In genomic region chr2:239339726-239340654, GRCh38 we compare ENCODE assay signal across 13 cellular contexts.
DNase-seq lines count a peak whose midpoint lies in the region; FAIRE-seq and TF ChIP-seq lines count a peak whose summit lies in the region.
"Had no signal": no experiment of that assay in that cellular context is flagged by ENCODE, and none has a peak within 500 bp of the region (broad histone marks: within the 10 kb centered on the region; RNA-seq: fewer than 3 reads in every experiment).

No MANE protein-coding gene starts in this region.

- no peak for FAIRE-seq in urothelium cell line (lab: Jason Lieb, UNC)

- intact Hi-C loops in CD14-positive monocyte (cut with micrococcal nuclease) = no loop called here
- intact Hi-C loops in esophagus muscularis mucosa (cut with DNase I) = no loop called here
- intact Hi-C loops in esophagus squamous epithelium (cut with DNase I) = no loop called here

- H2AFZ ChIP-seq in Loucy (ENCODE audit: low read length) = no peak overlapping the region

- no peaks in the 10 kb centered on the region for H4K20me1 ChIP-seq in Loucy (ENCODE audit: insufficient read depth, low read length, poor library complexity, severe bottlenecking)

- H3K4me1 Mint-ChIP-seq in CD14-positive monocyte = peaks cover 34% of the 10 kb centered on the region

- DNase-seq in CD14-positive monocyte (ENCODE audit: low spot score) (no peak), GM19240 (ENCODE audit: insufficient read length, low spot score) (peak; percentile 29), esophagus muscularis mucosa (ENCODE audit: extremely low spot score) (peak; percentile 89), esophagus squamous epithelium (lab: John Stamatoyannopoulos, UW) (no peak), iPS-NIHi7 (ENCODE audit: extremely low spot score) (no peak), urothelium cell line (ENCODE audit: low spot score) (no peak), NCI-H2196 (lab: John Stamatoyannopoulos, UW; ENCODE audit: unreplicated experiment) (no peak)
- DNase-seq: left ventricle myocardium inferior, NCI-H226, right lobe of liver had no signal

- no peak overlapping the region for H3K9ac ChIP-seq in Loucy (ENCODE audit: low read depth, low read length, poor library complexity, severe bottlenecking)

- H3K36me3 ChIP-seq in Loucy (ENCODE audit: insufficient read depth, low read length) = no peaks in the 10 kb centered on the region
- H3K36me3 ChIP-seq in esophagus muscularis mucosa = peaks cover 0 to 10% (median 0%) of the 10 kb centered on the region in 4 donors
- H3K36me3 ChIP-seq in esophagus squamous epithelium = peaks cover 0 to 5% (median 0%) of the 10 kb centered on the region in 3 donors
- H3K36me3 ChIP-seq: left ventricle myocardium inferior, right lobe of liver had no signal

- H3K4me1 ChIP-seq in Loucy (ENCODE audit: insufficient read depth, low read length, poor library complexity, severe bottlenecking) (peaks cover 24% of the 10 kb centered on the region), esophagus muscularis mucosa (peaks cover 31 to 82% (median 60%) of the 10 kb centered on the region in 4 donors), esophagus squamous epithelium (peaks cover 10 to 30% (median 17%) of the 10 kb centered on the region in 3 donors)

- H3K9me3 ChIP-seq in Loucy (ENCODE audit: insufficient read depth, low read depth, low read length) = no peaks in the 10 kb centered on the region
- H3K9me3 ChIP-seq in esophagus muscularis mucosa = no peaks in the 10 kb centered on the region
- H3K9me3 ChIP-seq in esophagus squamous epithelium = no peaks in the 10 kb centered on the region
- H3K9me3 ChIP-seq: right lobe of liver had no signal

- H3K9me3 Mint-ChIP-seq in CD14-positive monocyte = peaks cover 0 to 2% (median 0%) of the 10 kb centered on the region in 7 donors

- no peaks in the 10 kb centered on the region for H3K9me2 ChIP-seq in Loucy (replicated peaks; ENCODE audit: low read depth, low read length)

- peaks cover 0 to 2% (median 0%) of the 10 kb centered on the region in 3 donors for H3K27me3 Mint-ChIP-seq in CD14-positive monocyte (ENCODE audit: low read depth in 3 of 3)

- TF ChIP-seq EP300 in esophagus muscularis mucosa (IDR thresholded peaks at IDR 0.05) = no peak

- WGBS in esophagus muscularis mucosa = 87% methylated on average over 7 of the region's 7 CpGs
- 88% methylated on average over 2 to 5 of the region's 7 CpGs for WGBS in esophagus squamous epithelium, 2 donors

- no peak for TF ChIP-seq POLR2A in esophagus muscularis mucosa (IDR thresholded peaks at IDR 0.05; ENCODE audit: low read depth)
- no peak for TF ChIP-seq POLR2A in esophagus squamous epithelium (IDR thresholded peaks at IDR 0.05)

- H3K4me3 ChIP-seq in Loucy (ENCODE audit: low read length, poor library complexity, severe bottlenecking) (peak overlapping the region; percentile 15), esophagus muscularis mucosa (no peak overlapping the region), esophagus squamous epithelium (no peak overlapping the region)
- H3K4me3 ChIP-seq: left ventricle myocardium inferior, right lobe of liver had no signal

- H3K36me3 Mint-ChIP-seq in CD14-positive monocyte = peaks cover 49 to 52% of the 10 kb centered on the region in 2 donors

- peak overlapping the region; percentile 56 for H3K4me2 ChIP-seq in Loucy (ENCODE audit: low read depth, low read length, poor library complexity, severe bottlenecking)

- no peaks in the 10 kb centered on the region for H3K27me3 ChIP-seq in Loucy (ENCODE audit: insufficient read depth, low read length, poor library complexity, severe bottlenecking)
- no peaks in the 10 kb centered on the region for H3K27me3 ChIP-seq in esophagus muscularis mucosa
- H3K27me3 ChIP-seq in esophagus squamous epithelium = no peaks in the 10 kb centered on the region
- H3K27me3 ChIP-seq: right lobe of liver had no signal

- no peaks in the 10 kb centered on the region for H3F3A ChIP-seq in Loucy (ENCODE audit: low read depth)

- H3K27ac ChIP-seq in esophagus muscularis mucosa (replicated peaks in 1 of 4) (peak overlapping the region; percentile 38 to 75 (median 68)), esophagus squamous epithelium (no peak overlapping the region)
- H3K27ac ChIP-seq: C4-2B, HL-60, left ventricle myocardium inferior, right lobe of liver had no signal

- peak overlapping the region in 6 of 7 donors; percentile 33 to 84 (median 61) for H3K27ac Mint-ChIP-seq in CD14-positive monocyte

- TF ChIP-seq CTCF in CD14-positive monocyte (IDR thresholded peaks at IDR 0.05) = no peak
- no peak for TF ChIP-seq CTCF in Loucy (conservative IDR thresholded peaks at IDR 0.05; ENCODE audit: low read length)
- TF ChIP-seq CTCF in esophagus muscularis mucosa (IDR thresholded peaks at IDR 0.05) = no peak
- TF ChIP-seq CTCF in esophagus squamous epithelium (IDR thresholded peaks at IDR 0.05) = no peak

- H3K4me3 Mint-ChIP-seq in CD14-positive monocyte = no peak overlapping the region

- H3K79me2 ChIP-seq in Loucy (ENCODE audit: insufficient read depth, low read length) = peaks cover 31% of the 10 kb centered on the region

Comparison
In these comparisons a context has a peak if more than half of its experiments do, and no peak if none do; other contexts are left out.
1. DNase-seq: peak in GM19240 (single experiment) and esophagus muscularis mucosa (single experiment); none in CD14-positive monocyte (single experiment), esophagus squamous epithelium (single experiment), iPS-NIHi7 (single experiment), urothelium cell line (single experiment) and NCI-H2196 (single experiment).
2. H3K27ac ChIP-seq: peak in esophagus muscularis mucosa (4 of 4); none in esophagus squamous epithelium (0 of 4).